In genomic region chr11:67146516-67147226, GRCh38 we compare ENCODE assay signal across 2 cellular contexts.
A peak's percentile ranks its signal among the peaks of the same experiment; 100 is the strongest.
TF ChIP-seq lines count a peak whose summit lies in the region.

No MANE protein-coding gene starts in this region.

TF ChIP-seq in WTC11, 78 proteins besides CTCF, POLR2A, EP300 and RAD21 (continued from another document):
- TF ChIP-seq PRRX2 (CRISPR knock-in tag; IDR thresholded peaks at IDR 0.05) (no peak), ZNF671 (CRISPR knock-in tag; IDR thresholded peaks at IDR 0.05) (no peak), PRDM15 (CRISPR knock-in tag; IDR thresholded peaks at IDR 0.05) (no peak), CREM (CRISPR knock-in tag; IDR thresholded peaks at IDR 0.05) (no peak), HMGA2 (CRISPR knock-in tag; IDR thresholded peaks at IDR 0.05) (no peak)
- TF ChIP-seq, protein P1, sequence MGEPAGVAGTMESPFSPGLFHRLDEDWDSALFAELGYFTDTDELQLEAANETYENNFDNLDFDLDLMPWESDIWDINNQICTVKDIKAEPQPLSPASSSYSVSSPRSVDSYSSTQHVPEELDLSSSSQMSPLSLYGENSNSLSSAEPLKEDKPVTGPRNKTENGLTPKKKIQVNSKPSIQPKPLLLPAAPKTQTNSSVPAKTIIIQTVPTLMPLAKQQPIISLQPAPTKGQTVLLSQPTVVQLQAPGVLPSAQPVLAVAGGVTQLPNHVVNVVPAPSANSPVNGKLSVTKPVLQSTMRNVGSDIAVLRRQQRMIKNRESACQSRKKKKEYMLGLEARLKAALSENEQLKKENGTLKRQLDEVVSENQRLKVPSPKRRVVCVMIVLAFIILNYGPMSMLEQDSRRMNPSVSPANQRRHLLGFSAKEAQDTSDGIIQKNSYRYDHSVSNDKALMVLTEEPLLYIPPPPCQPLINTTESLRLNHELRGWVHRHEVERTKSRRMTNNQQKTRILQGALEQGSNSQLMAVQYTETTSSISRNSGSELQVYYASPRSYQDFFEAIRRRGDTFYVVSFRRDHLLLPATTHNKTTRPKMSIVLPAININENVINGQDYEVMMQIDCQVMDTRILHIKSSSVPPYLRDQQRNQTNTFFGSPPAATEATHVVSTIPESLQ (CRISPR knock-in tag; IDR thresholded peaks at IDR 0.05), result no peak

TF ChIP-seq in liver, 16 proteins besides CTCF, POLR2A, EP300 and RAD21 (continued from another document):
- TF ChIP-seq EGR1 (IDR thresholded peaks at IDR 0.05; ENCODE audit: low read depth in 2 of 2) (no peak), FOXA2 (IDR thresholded peaks at IDR 0.05) (no peak), TAF1 (conservative IDR thresholded peaks at IDR 0.05) (no peak), RXRA (IDR thresholded peaks at IDR 0.05) (peak; percentile 34 to 41)
TF ChIP-seq in liver: peak in this region for 2.
